ENCODE assay signal across 1 cellular context in the genomic region with DNA sequence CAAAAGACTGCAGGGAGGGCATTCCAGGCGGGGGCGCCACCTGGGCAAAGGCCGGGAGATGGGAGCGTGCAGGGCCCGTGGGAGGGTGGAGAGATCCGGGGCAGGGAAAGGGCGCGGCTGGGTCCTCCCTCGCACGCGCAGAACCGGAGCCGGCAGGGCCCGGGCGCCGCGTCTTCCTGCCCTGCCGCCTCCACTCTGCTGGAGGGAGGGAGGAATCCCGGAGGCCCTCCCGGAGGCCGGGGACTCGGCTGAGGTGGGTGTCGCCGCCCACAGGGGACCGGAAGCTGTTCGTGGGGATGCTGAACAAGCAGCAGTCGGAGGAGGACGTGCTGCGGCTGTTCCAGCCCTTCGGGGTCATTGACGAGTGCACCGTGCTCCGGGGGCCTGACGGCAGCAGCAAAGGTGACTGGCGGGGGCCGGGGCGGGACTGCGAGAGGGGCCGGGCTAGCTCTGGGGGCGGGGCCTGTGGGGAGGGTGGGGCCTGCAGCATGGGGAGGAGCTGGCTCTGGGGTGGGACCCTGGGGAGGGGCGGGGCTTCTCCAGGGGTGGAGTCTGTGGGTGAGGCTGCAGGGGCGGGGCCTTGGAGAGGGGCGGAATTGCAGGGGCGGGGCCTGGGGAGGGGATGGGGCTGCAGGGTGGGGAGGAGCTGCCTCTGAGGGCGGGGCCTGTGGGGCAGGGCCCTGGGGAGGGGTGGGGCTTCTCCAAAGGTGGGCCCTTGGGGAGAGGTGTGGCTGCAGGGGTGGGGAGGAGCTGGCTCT.
A peak's percentile ranks its signal among the peaks of the same experiment; 100 is the strongest.
TF ChIP-seq lines count a peak whose summit lies in the region.

No MANE protein-coding gene starts in this region.

TF ChIP-seq in HepG2, 621 proteins besides CTCF, POLR2A, EP300 and RAD21 (continued from another document and continues in another):
- TF ChIP-seq, protein P1, sequence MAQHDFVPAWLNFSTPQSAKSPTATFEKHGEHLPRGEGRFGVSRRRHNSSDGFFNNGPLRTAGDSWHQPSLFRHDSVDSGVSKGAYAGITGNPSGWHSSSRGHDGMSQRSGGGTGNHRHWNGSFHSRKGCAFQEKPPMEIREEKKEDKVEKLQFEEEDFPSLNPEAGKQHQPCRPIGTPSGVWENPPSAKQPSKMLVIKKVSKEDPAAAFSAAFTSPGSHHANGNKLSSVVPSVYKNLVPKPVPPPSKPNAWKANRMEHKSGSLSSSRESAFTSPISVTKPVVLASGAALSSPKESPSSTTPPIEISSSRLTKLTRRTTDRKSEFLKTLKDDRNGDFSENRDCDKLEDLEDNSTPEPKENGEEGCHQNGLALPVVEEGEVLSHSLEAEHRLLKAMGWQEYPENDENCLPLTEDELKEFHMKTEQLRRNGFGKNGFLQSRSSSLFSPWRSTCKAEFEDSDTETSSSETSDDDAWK (CRISPR knock-in tag; IDR thresholded peaks at IDR 0.05) = no peak
- TF ChIP-seq THAP9 (CRISPR knock-in tag; IDR thresholded peaks at IDR 0.05; ENCODE audit: borderline replicate concordance) (peak; percentile 50; the same call in 1 of the 2 replicates), TCF7 (IDR thresholded peaks at IDR 0.05; ENCODE audit: low read depth) (no peak), ZNF609 (CRISPR knock-in tag; IDR thresholded peaks at IDR 0.05; ENCODE audit: borderline replicate concordance) (no peak), ZBTB14 (CRISPR knock-in tag; IDR thresholded peaks at IDR 0.05) (no peak), ZFX (CRISPR knock-in tag; IDR thresholded peaks at IDR 0.05; ENCODE audit: low read depth) (peak; percentile 61; the same call in 1 of the 2 replicates), NCOA5 (CRISPR knock-in tag; IDR thresholded peaks at IDR 0.05) (no peak), SKI (IDR thresholded peaks at IDR 0.05; ENCODE audit: partially characterized antibody) (peak; percentile 20), RBFOX2 (IDR thresholded peaks at IDR 0.05; ENCODE audit: low read depth, low read length) (peak; percentile 44; the same call in 1 of the 2 replicates), MXD1 (CRISPR knock-in tag; IDR thresholded peaks at IDR 0.05) (no peak; the same call in 1 of the 2 replicates), ZNF253 (CRISPR knock-in tag; IDR thresholded peaks at IDR 0.05; ENCODE audit: borderline replicate concordance) (no peak), HNRNPLL (IDR thresholded peaks at IDR 0.05; ENCODE audit: low read depth, low read length, poor library complexity, severe bottlenecking) (peak; percentile 41), ZKSCAN8 (CRISPR knock-in tag; IDR thresholded peaks at IDR 0.05; ENCODE audit: borderline replicate concordance) (no peak), NR1H2 (CRISPR knock-in tag; IDR thresholded peaks at IDR 0.05; ENCODE audit: borderline replicate concordance, low read depth) (no peak), TEAD3 (CRISPR knock-in tag; optimal IDR thresholded peaks at IDR 0.05; ENCODE audit: borderline replicate concordance) (peak; percentile 92), HNF1B (CRISPR knock-in tag; IDR thresholded peaks at IDR 0.05) (0 out of 2 replicates have a peak, but pooled peaks have one; percentile 3), SRSF1 (optimal IDR thresholded peaks at IDR 0.05; ENCODE audit: low read depth, low read length) (no peak), NCOR1 (IDR thresholded peaks at IDR 0.05; ENCODE audit: borderline replicate concordance, low read length) (no peak), TFAP4 (IDR thresholded peaks at IDR 0.05; ENCODE audit: borderline replicate concordance, low read depth) (no peak), HNF4G (IDR thresholded peaks at IDR 0.05; ENCODE audit: borderline replicate concordance, low read depth, low read length) (no peak), HNF4G (CRISPR knock-in tag; IDR thresholded peaks at IDR 0.05; ENCODE audit: borderline replicate concordance, low read depth) (no peak), ZNF230 (CRISPR knock-in tag; IDR thresholded peaks at IDR 0.05) (no peak; the same call in 1 of the 2 replicates)
- TF ChIP-seq, protein P2, sequence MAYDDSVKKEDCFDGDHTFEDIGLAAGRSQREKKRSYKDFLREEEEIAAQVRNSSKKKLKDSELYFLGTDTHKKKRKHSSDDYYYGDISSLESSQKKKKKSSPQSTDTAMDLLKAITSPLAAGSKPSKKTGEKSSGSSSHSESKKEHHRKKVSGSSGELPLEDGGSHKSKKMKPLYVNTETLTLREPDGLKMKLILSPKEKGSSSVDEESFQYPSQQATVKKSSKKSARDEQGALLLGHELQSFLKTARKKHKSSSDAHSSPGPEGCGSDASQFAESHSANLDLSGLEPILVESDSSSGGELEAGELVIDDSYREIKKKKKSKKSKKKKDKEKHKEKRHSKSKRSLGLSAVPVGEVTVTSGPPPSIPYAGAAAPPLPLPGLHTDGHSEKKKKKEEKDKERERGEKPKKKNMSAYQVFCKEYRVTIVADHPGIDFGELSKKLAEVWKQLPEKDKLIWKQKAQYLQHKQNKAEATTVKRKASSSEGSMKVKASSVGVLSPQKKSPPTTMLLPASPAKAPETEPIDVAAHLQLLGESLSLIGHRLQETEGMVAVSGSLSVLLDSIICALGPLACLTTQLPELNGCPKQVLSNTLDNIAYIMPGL (CRISPR knock-in tag; IDR thresholded peaks at IDR 0.05; ENCODE audit: borderline replicate concordance in 1 of 2, low read depth in 1 of 2) = peak; percentile 91 to 97; a peak in 3 of 4 replicates
- TF ChIP-seq, protein P3, sequence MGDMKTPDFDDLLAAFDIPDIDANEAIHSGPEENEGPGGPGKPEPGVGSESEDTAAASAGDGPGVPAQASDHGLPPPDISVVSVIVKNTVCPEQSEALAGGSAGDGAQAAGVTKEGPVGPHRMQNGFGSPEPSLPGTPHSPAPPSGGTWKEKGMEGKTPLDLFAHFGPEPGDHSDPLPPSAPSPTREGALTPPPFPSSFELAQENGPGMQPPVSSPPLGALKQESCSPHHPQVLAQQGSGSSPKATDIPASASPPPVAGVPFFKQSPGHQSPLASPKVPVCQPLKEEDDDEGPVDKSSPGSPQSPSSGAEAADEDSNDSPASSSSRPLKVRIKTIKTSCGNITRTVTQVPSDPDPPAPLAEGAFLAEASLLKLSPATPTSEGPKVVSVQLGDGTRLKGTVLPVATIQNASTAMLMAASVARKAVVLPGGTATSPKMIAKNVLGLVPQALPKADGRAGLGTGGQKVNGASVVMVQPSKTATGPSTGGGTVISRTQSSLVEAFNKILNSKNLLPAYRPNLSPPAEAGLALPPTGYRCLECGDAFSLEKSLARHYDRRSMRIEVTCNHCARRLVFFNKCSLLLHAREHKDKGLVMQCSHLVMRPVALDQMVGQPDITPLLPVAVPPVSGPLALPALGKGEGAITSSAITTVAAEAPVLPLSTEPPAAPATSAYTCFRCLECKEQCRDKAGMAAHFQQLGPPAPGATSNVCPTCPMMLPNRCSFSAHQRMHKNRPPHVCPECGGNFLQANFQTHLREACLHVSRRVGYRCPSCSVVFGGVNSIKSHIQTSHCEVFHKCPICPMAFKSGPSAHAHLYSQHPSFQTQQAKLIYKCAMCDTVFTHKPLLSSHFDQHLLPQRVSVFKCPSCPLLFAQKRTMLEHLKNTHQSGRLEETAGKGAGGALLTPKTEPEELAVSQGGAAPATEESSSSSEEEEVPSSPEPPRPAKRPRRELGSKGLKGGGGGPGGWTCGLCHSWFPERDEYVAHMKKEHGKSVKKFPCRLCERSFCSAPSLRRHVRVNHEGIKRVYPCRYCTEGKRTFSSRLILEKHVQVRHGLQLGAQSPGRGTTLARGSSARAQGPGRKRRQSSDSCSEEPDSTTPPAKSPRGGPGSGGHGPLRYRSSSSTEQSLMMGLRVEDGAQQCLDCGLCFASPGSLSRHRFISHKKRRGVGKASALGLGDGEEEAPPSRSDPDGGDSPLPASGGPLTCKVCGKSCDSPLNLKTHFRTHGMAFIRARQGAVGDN (CRISPR knock-in tag; IDR thresholded peaks at IDR 0.05) = peak; percentile 75
- TF ChIP-seq, protein P4, sequence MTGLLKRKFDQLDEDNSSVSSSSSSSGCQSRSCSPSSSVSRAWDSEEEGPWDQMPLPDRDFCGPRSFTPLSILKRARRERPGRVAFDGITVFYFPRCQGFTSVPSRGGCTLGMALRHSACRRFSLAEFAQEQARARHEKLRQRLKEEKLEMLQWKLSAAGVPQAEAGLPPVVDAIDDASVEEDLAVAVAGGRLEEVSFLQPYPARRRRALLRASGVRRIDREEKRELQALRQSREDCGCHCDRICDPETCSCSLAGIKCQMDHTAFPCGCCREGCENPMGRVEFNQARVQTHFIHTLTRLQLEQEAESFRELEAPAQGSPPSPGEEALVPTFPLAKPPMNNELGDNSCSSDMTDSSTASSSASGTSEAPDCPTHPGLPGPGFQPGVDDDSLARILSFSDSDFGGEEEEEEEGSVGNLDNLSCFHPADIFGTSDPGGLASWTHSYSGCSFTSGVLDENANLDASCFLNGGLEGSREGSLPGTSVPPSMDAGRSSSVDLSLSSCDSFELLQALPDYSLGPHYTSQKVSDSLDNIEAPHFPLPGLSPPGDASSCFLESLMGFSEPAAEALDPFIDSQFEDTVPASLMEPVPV (CRISPR knock-in tag; IDR thresholded peaks at IDR 0.05) = 0 out of 2 replicates have a peak, but pooled peaks have one; percentile 34
